12 cellular contexts compared by ENCODE assay signal in the genomic region with DNA sequence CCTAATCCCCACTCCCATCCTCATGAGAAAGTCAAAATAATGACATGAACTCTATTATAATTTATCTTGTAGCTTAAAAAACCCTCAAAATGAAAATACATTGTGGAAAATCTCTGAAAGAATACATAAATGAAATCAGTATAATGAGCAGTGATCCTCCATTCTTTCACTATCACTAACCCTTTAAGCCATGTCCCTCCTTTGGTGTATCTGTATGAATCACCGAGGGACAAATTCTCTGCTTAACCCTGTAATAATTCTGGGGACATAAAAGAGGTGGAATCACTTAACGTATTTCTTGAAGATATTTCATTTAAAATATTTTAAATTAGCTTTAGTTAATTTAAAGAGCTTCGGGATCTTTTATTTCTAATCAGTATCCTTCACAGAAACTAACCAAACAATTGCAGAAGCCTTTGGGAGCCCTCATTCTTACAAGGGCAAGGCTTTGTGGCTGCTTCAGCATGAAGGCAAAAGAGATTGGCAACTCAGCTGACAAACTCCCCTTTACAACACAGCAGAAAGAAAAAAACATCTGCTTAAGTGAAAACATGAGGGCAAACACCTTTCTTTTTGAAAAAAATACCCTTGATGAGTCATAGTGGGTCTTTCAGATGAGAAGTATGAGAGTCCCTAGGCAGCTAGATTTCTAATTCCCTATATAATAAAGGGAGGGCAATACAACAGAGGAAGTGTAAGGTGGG. TPM values are rescaled to one million over a fixed set of nuclear protein-coding genes. Genes with fewer than 3 reads are reported as not detected.
DNase-seq lines count a peak whose midpoint lies in the region; ATAC-seq and TF ChIP-seq lines count a peak whose summit lies in the region.
"Had no signal": no experiment of that assay in that cellular context is flagged by ENCODE, and none has a peak within 500 bp of the region (broad histone marks: within the 10 kb centered on the region; RNA-seq: fewer than 3 reads in every experiment).

No MANE protein-coding gene starts in this region.

- H3K9me3 Mint-ChIP-seq in activated naive CD4-positive, alpha-beta T cell treated with anti-CD3 and anti-CD28 coated beads, Interleukin-2, amount 50 U/mL, for 72 hours: no peaks in the 10 kb centered on the region
- H3K9me3 Mint-ChIP-seq: activated CD4-positive, alpha-beta memory T cell treated with anti-CD3 and anti-CD28 coated beads for 36 hours had no signal

- TF ChIP-seq POLR2A in vagina (IDR thresholded peaks at IDR 0.05): no peak

- H3K4me1 ChIP-seq in vagina: no peaks in the 10 kb centered on the region

- no peaks in the 10 kb centered on the region for H3K9me3 ChIP-seq in vagina

- H3K36me3 ChIP-seq in vagina: no peaks in the 10 kb centered on the region

- no peak for TF ChIP-seq CTCF in vagina (IDR thresholded peaks at IDR 0.05)

- no peaks in the 10 kb centered on the region for H3K27me3 ChIP-seq in vagina
- H3K27me3 ChIP-seq: foreskin keratinocyte had no signal

- H3K4me3 ChIP-seq in vagina: no peak overlapping the region

- peak; percentile 13 to 75 for ATAC-seq in activated naive CD4-positive, alpha-beta T cell treated with anti-CD3 and anti-CD28 coated beads, Interleukin-2, amount 50 U/mL, for 72 hours
- ATAC-seq in HG02588 (IDR thresholded peaks at IDR 0.05; ENCODE audit: unreplicated experiment): peak; percentile 99
- peak; percentile 94 for ATAC-seq in HG03457 (IDR thresholded peaks at IDR 0.05; ENCODE audit: unreplicated experiment)
- peak; percentile 49 for ATAC-seq in stimulated activated naive CD8-positive, alpha-beta T cell treated with anti-CD3 and anti-CD28 coated beads, Interleukin-15, Interleukin-2, amounts not matched to agents 100 U/mL and 50 U/mL, for 24 hours
- ATAC-seq: foreskin keratinocyte had no signal

- DNase-seq in activated naive CD4-positive, alpha-beta T cell treated with anti-CD3 and anti-CD28 coated beads, Interleukin-2, amount 50 U/mL, for 72 hours (ENCODE audit: low spot score in 2 of 2): no peak
- DNase-seq in activated naive CD4-positive, alpha-beta T cell treated with anti-CD3 and anti-CD28 coated beads, Interleukin-2, amount 50 U/mL, for 16 hours: no peak
- DNase-seq in stimulated activated naive CD8-positive, alpha-beta T cell treated with anti-CD3 and anti-CD28 coated beads, Interleukin-15, Interleukin-2, amounts not matched to agents 100 U/mL and 50 U/mL, for 24 hours: no peak
- DNase-seq in NCI-H510A (lab: John Stamatoyannopoulos, UW) (no peak), NCI-H446 (lab: John Stamatoyannopoulos, UW) (no peak), vagina (ENCODE audit: extremely low spot score in 2 of 2) (no peak)
- DNase-seq: activated CD4-positive, alpha-beta memory T cell treated with anti-CD3 and anti-CD28 coated beads for 36 hours; mesendoderm; stimulated activated naive CD4-positive, alpha-beta T cell had no signal

- no peak overlapping the region for H3K27ac Mint-ChIP-seq in activated naive CD4-positive, alpha-beta T cell treated with anti-CD3 and anti-CD28 coated beads, Interleukin-2, amount 50 U/mL, for 72 hours
- H3K27ac Mint-ChIP-seq: activated CD4-positive, alpha-beta memory T cell treated with anti-CD3 and anti-CD28 coated beads for 36 hours had no signal

- intact Hi-C loops in vagina (cut with DNase I): no loop called here

- no peak overlapping the region for H3K27ac ChIP-seq in vagina
- H3K27ac ChIP-seq: foreskin keratinocyte had no signal

- H3K36me3 Mint-ChIP-seq in activated naive CD4-positive, alpha-beta T cell treated with anti-CD3 and anti-CD28 coated beads, Interleukin-2, amount 50 U/mL, for 72 hours: no peaks in the 10 kb centered on the region
- H3K36me3 Mint-ChIP-seq: activated CD4-positive, alpha-beta memory T cell treated with anti-CD3 and anti-CD28 coated beads for 36 hours had no signal

RNA-seq across cellular contexts. Expression of a gene that starts 44.0 kb away (rescaled TPM):
- total RNA-seq in activated naive CD4-positive, alpha-beta T cell treated with anti-CD3 and anti-CD28 coated beads, Interleukin-2, amount 50 U/mL, for 72 hours: 10 to 100 TPM; 17.4 to 18.8 TPM
- total RNA-seq in vagina: 15.2 TPM

Comparison
In these comparisons a context has a peak if more than half of its experiments do, and no peak if none do; other contexts are left out.
1. ATAC-seq: peak in every context shown above with its lines; median percentile 99 in HG02588; 94 in HG03457; 49 in stimulated activated naive CD8-positive, alpha-beta T cell treated with anti-CD3 and anti-CD28 coated beads, Interleukin-15, Interleukin-2, amounts not matched to agents 100 U/mL and 50 U/mL, for 24 hours; 44 in activated naive CD4-positive, alpha-beta T cell treated with anti-CD3 and anti-CD28 coated beads, Interleukin-2, amount 50 U/mL, for 72 hours.